10 cellular contexts compared by ENCODE assay signal in the genomic region with DNA sequence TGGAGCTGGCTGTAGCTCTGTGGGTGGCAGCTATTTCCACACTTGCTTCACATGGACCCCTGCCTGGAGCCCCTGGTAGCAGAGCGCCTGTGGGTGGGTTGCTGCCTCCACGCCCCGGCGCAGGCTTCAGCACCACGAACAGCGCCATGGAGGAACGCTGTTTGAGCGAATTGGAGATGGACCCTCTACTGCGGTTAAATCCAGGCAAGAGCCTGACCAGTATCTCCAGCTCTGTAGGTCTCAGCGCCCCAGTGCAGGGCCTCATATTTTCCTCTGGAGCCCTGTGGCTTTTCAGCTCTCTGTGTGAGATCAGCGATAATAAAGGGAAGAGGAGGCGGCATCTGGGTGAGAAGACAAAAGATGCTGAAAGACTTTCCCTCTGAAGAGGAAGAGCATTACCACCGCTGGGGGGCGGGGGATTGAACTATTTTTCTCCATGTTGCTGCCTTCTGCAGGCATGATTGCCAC. TPM values are rescaled to one million over a fixed set of nuclear protein-coding genes. Genes with fewer than 3 reads are reported as not detected.
DNase-seq lines count a peak whose midpoint lies in the region; ATAC-seq, FAIRE-seq and TF ChIP-seq lines count a peak whose summit lies in the region.
"Had no signal": no experiment of that assay in that cellular context is flagged by ENCODE, and none has a peak within 500 bp of the region (broad histone marks: within the 10 kb centered on the region; RNA-seq: fewer than 3 reads in every experiment).

No MANE protein-coding gene starts in this region.

- no peaks in the 10 kb centered on the region for H3K4me1 Mint-ChIP-seq in activated CD8-positive, alpha-beta T cell treated with anti-CD3 and anti-CD28 coated beads for 36 hours (ENCODE audit: low read depth)

- H3K4me3 ChIP-seq in H7 (ENCODE audit: insufficient read depth, low read depth, low read length): no peak overlapping the region
- no peak overlapping the region for H3K4me3 ChIP-seq in small intestine (ENCODE audit: low read depth in 1 of 2, low read length in 2 of 2)
- H3K4me3 ChIP-seq in vagina: no peak overlapping the region

- H3K9me3 Mint-ChIP-seq in activated CD8-positive, alpha-beta T cell treated with anti-CD3 and anti-CD28 coated beads for 36 hours: no peaks in the 10 kb centered on the region

- ATAC-seq in activated CD8-positive, alpha-beta T cell treated with anti-CD3 and anti-CD28 coated beads for 36 hours: no peak
- ATAC-seq in HG03097 (IDR thresholded peaks at IDR 0.05; ENCODE audit: low FRiP score, unreplicated experiment): no peak

- peaks cover 30% of the 10 kb centered on the region for H3K27me3 ChIP-seq in H7 (ENCODE audit: control insufficient read depth, insufficient read depth, low read length)
- peaks cover 0 to 11% of the 10 kb centered on the region in 2 donors for H3K27me3 ChIP-seq in small intestine (ENCODE audit: control insufficient read depth in 2 of 2, insufficient read depth in 2 of 2, low read length in 2 of 2)
- H3K27me3 ChIP-seq in vagina: no peaks in the 10 kb centered on the region

- H3K9me3 ChIP-seq in small intestine (ENCODE audit: control insufficient read depth, low read depth) (no peaks in the 10 kb centered on the region), vagina (no peaks in the 10 kb centered on the region)

- no peaks in the 10 kb centered on the region for H3K36me3 Mint-ChIP-seq in activated CD8-positive, alpha-beta T cell treated with anti-CD3 and anti-CD28 coated beads for 36 hours (ENCODE audit: low read depth)

- TF ChIP-seq POLR2A in vagina (IDR thresholded peaks at IDR 0.05): no peak

- WGBS in small intestine, 3 donors: 12 to 31% (median 24%) methylated on average over 14 of the region's 14 CpGs

- TF ChIP-seq CTCF in activated CD8-positive, alpha-beta T cell treated with anti-CD3 and anti-CD28 coated beads for 36 hours (IDR thresholded peaks at IDR 0.05): no peak
- no peak for TF ChIP-seq CTCF in vagina (IDR thresholded peaks at IDR 0.05)

- H3K4me1 ChIP-seq in small intestine (ENCODE audit: control insufficient read depth in 2 of 2, insufficient read depth in 1 of 2, low read depth in 1 of 2, low read length in 1 of 2): peaks cover 5 to 8% of the 10 kb centered on the region in 2 donors
- no peaks in the 10 kb centered on the region for H3K4me1 ChIP-seq in vagina

- no peak for FAIRE-seq in small intestine (lab: Jason Lieb, UNC)

- no peak overlapping the region for H3K4me3 Mint-ChIP-seq in activated CD8-positive, alpha-beta T cell treated with anti-CD3 and anti-CD28 coated beads for 36 hours

- POLR2A ChIA-PET in activated CD8-positive, alpha-beta T cell treated with anti-CD3 and anti-CD28 coated beads for 36 hours (lab: Charles Lee): no interaction called here

- DNase-seq in AML-193 (lab: John Stamatoyannopoulos, UW) (peak; percentile 12 to 18), H7 (peak; percentile 86), kidney tubule cell (ENCODE audit: low spot score) (peak; percentile 28), small intestine (no peak), DMS 273 treated with DMSO at 0.1 percent for 48 hours (lab: John Stamatoyannopoulos, UW) (no peak), vagina (ENCODE audit: extremely low spot score in 2 of 2) (no peak)
- peak; percentile 39 for DNase-seq in activated CD8-positive, alpha-beta T cell treated with anti-CD3 and anti-CD28 coated beads for 36 hours
- DNase-seq: DMS79 treated with DMSO at 0.1 percent for 48 hours, PC-9 had no signal

- H3K27ac ChIP-seq in small intestine (ENCODE audit: low read depth in 1 of 2, low read length in 1 of 2): no peak overlapping the region
- no peak overlapping the region for H3K27ac ChIP-seq in vagina

- CTCF ChIA-PET in activated CD8-positive, alpha-beta T cell treated with anti-CD3 and anti-CD28 coated beads for 36 hours (lab: Charles Lee): interaction anchor here (0.5 to 1.3 kb wide), 3 partner anchors 578 to 682 kb away, joined by 3 to 4 read pairs (median 3); no protein-coding TSS in a partner anchor

- H3K27ac Mint-ChIP-seq in activated CD8-positive, alpha-beta T cell treated with anti-CD3 and anti-CD28 coated beads for 36 hours: no peak overlapping the region

- intact Hi-C loops in activated CD8-positive, alpha-beta T cell treated with anti-CD3 and anti-CD28 coated beads for 36 hours (cut with micrococcal nuclease): loop anchor here (10.0 kb wide), 1 partner anchor 702 kb away; no protein-coding TSS in a partner anchor
- intact Hi-C loops in vagina (cut with DNase I): no loop called here

- peaks cover 49% of the 10 kb centered on the region for H3K27me3 Mint-ChIP-seq in activated CD8-positive, alpha-beta T cell treated with anti-CD3 and anti-CD28 coated beads for 36 hours

- H3K36me3 ChIP-seq in H7 (replicated peaks; ENCODE audit: control insufficient read depth, insufficient read depth, low read length): no peaks in the 10 kb centered on the region
- H3K36me3 ChIP-seq in small intestine (ENCODE audit: control insufficient read depth in 2 of 2, insufficient read depth in 2 of 2, low read length in 2 of 2): peaks cover 0 to 2% of the 10 kb centered on the region in 2 donors
- no peaks in the 10 kb centered on the region for H3K36me3 ChIP-seq in vagina

RNA-seq across cellular contexts. Expression of a gene that starts 12.0 kb away (rescaled TPM):
- total RNA-seq in H7 (2014; rRNA removed; shearing (Covaris generic)): 0.62 and 0.89 TPM in 2 replicates
- not detected for total RNA-seq in activated CD8-positive, alpha-beta T cell treated with anti-CD3 and anti-CD28 coated beads for 36 hours
- polyA plus RNA-seq in small intestine: 1 to 10 TPM; 6.5 to 9.2 (median 6.9) TPM
- total RNA-seq in vagina: not detected

Comparison
In these comparisons a context has a peak if more than half of its experiments do, and no peak if none do; other contexts are left out.
1. DNase-seq: peak in AML-193 (2 of 2), H7 (single experiment), activated CD8-positive, alpha-beta T cell treated with anti-CD3 and anti-CD28 coated beads for 36 hours (single experiment) and kidney tubule cell (single experiment); none in small intestine (single experiment), DMS 273 treated with DMSO at 0.1 percent for 48 hours (single experiment) and vagina (0 of 2).